In the genomic region with DNA sequence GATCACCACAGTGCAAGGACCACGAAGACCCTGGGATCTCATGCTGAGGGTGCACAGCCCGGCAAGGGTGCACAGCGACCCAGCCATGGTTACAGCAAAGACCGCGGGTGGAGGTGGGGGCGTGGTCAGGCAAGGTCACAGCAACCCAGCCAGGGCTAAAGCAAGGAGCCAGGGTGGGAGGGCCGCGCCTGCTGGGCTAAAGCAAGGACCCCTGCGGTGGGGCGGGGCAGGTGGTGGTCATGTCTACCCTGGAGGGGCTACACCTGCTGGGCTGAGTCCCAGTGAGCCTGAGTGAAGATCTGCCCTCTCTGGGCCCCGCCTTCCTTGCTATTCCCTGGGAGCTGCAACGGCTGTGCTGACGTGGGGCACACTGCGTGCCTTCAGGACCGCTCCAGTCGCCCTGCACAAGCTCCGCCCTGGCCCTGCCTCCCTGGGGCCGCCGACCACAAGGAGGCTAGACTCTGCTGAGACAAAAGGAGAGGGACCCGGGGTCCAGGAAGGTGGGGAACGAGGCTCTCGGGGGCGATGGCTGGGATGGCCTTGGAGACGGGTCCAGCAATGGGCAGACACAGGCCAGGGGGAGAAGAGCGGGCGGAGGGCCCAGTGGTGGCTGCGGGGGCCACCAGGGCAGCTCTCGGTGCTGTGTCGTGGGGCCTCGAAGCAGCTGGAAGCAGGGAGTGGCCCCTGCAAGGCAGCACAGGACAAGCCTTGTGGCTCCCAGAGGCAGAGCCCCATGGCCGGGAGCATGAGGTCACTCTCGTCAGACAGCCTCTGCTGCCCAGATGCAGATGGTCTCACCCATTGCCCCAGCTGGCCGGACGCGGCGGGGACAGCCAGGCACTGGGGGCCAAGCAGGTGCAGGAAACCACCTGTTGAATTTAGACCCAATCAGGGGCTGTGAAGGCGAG, we compare ENCODE assay signal across 19 cellular contexts. TPM values are rescaled to one million over a fixed set of nuclear protein-coding genes. Genes with fewer than 3 reads are reported as not detected.
A peak's percentile ranks its signal among the peaks of the same experiment; 100 is the strongest.
DNase-seq lines count a peak whose midpoint lies in the region; ATAC-seq, FAIRE-seq and TF ChIP-seq lines count a peak whose summit lies in the region.
"Had no signal": no experiment of that assay in that cellular context is flagged by ENCODE, and none has a peak within 500 bp of the region (broad histone marks: within the 10 kb centered on the region; RNA-seq: fewer than 3 reads in every experiment).

No MANE protein-coding gene starts in this region.

- peak overlapping the region in 9 of 11 experiments; percentile 64 to 97 (median 87); a peak in 19 of 22 replicates for H3K27ac ChIP-seq in BLaER1 treated with 17β-estradiol and CSF1 and Interleukin-3, amounts not matched to agents 10 nM and 100 nM
- no peak overlapping the region for H3K27ac ChIP-seq in endodermal cell (ENCODE audit: low read depth, low read length)
- H3K27ac ChIP-seq in pancreas = peak overlapping the region; percentile 90 to 98 (median 94)
- H3K27ac ChIP-seq: hepatocyte, SJSA1 had no signal

- peak overlapping the region in 9 of 11 experiments; percentile 55 to 87 (median 78); a peak in 17 of 22 replicates for H3K9ac ChIP-seq in BLaER1 treated with 17β-estradiol and CSF1 and Interleukin-3, amounts not matched to agents 10 nM and 100 nM
- H3K9ac ChIP-seq in endodermal cell (ENCODE audit: extremely low read depth, low read length, poor library complexity, severe bottlenecking) = no peak overlapping the region

- peaks cover 84 to 98% (median 93%) of the 10 kb centered on the region in 10 experiments for H3K4me1 ChIP-seq in BLaER1 treated with 17β-estradiol and CSF1 and Interleukin-3, amounts not matched to agents 10 nM and 100 nM
- H3K4me1 ChIP-seq in endodermal cell (ENCODE audit: control insufficient read depth, insufficient read depth, low read length) (no peaks in the 10 kb centered on the region), pancreas (peaks cover 45 to 83% (median 50%) of the 10 kb centered on the region in 3 donors)

- H4K20me1 ChIP-seq in BLaER1 treated with 17β-estradiol and CSF1 and Interleukin-3, amounts not matched to agents 10 nM and 100 nM = peaks cover 46 to 100% (median 67%) of the 10 kb centered on the region in 11 experiments; a peak in 21 of 22 replicates

- H3K27ac Mint-ChIP-seq in IgD-negative memory B cell = peak overlapping the region in 2 of 3 donors; percentile 53 to 88
- no peak overlapping the region for H3K27ac Mint-ChIP-seq in endodermal cell
- H3K27ac Mint-ChIP-seq: activated B cell treated with CpG ODN at 0.5 μM for 24 hours; activated CD8-positive, alpha-beta T cell treated with anti-CD3 and anti-CD28 coated beads, Interleukin-2, amount 10 ng/mL, durations not matched to agents 7 days and 5 days; activated naive CD4-positive, alpha-beta T cell treated with anti-CD3 and anti-CD28 coated beads, Interleukin-2, amount 50 U/mL, for 24 hours had no signal

- ATAC-seq in pancreas = peak; percentile 74 to 85 (median 80)

- H3K9me3 Mint-ChIP-seq in IgD-negative memory B cell (no peaks in the 10 kb centered on the region), endodermal cell (no peaks in the 10 kb centered on the region)
- H3K9me3 Mint-ChIP-seq: activated B cell treated with CpG ODN at 0.5 μM for 24 hours; activated naive CD4-positive, alpha-beta T cell treated with anti-CD3 and anti-CD28 coated beads, Interleukin-2, amount 50 U/mL, for 24 hours; activated T-cell treated with anti-CD3 and anti-CD28 coated beads, Interleukin-2, amount 50 U/mL, for 4 hours had no signal

- peak overlapping the region; percentile 85 to 99 (median 96) for H3K4me2 ChIP-seq in BLaER1 treated with 17β-estradiol and CSF1 and Interleukin-3, amounts not matched to agents 10 nM and 100 nM
- H3K4me2 ChIP-seq: hepatocyte had no signal

- CTCF ChIA-PET in HEK293T (lab: Yijun Ruan, JAX) = no interaction called here

- H3K4me1 Mint-ChIP-seq in IgD-negative memory B cell = peaks cover 12 to 22% (median 21%) of the 10 kb centered on the region in 3 donors
- peaks cover 3% of the 10 kb centered on the region for H3K4me1 Mint-ChIP-seq in endodermal cell

- WGBS in endodermal cell (ENCODE audit: insufficient coverage in 1 of 2, insufficient read length in 1 of 2), 2 experiments = 79% methylated on average over 24 to 37 of the region's 37 CpGs
- WGBS in pancreas, 2 donors = 36 to 43% methylated on average over 26 to 37 of the region's 37 CpGs

- peaks cover 0 to 6% (median 0%) of the 10 kb centered on the region in 11 experiments; a peak in 2 of 22 replicates for H3K36me3 ChIP-seq in BLaER1 treated with 17β-estradiol and CSF1 and Interleukin-3, amounts not matched to agents 10 nM and 100 nM
- H3K36me3 ChIP-seq in endodermal cell (ENCODE audit: control insufficient read depth, insufficient read depth, low read length) (no peaks in the 10 kb centered on the region), pancreas (no peaks in the 10 kb centered on the region)
- H3K36me3 ChIP-seq: SJSA1 had no signal

- peak; percentile 79 for DNase-seq in endodermal cell
- DNase-seq in pancreas = peak; percentile 86 to 97 (median 90)
- DNase-seq in OCI-M1 (lab: John Stamatoyannopoulos, UW) = no peak
- DNase-seq in urothelium cell line (ENCODE audit: low spot score) = no peak
- no peak for DNase-seq in HEK293T (ENCODE audit: extremely low spot score)
- no peak for DNase-seq in occipital lobe (lab: John Stamatoyannopoulos, UW)
- DNase-seq: activated CD8-positive, alpha-beta T cell treated with anti-CD3 and anti-CD28 coated beads, Interleukin-2, amount 10 ng/mL, durations not matched to agents 7 days and 5 days; midbrain; NCI-H1417 treated with DMSO at 0.1 percent for 48 hours had no signal

- TF ChIP-seq CTCF in endodermal cell (conservative IDR thresholded peaks at IDR 0.05) (no peak), pancreas (IDR thresholded peaks at IDR 0.05) (no peak)

- H3K36me3 Mint-ChIP-seq in IgD-negative memory B cell = no peaks in the 10 kb centered on the region
- no peaks in the 10 kb centered on the region for H3K36me3 Mint-ChIP-seq in endodermal cell (ENCODE audit: low read depth)
- H3K36me3 Mint-ChIP-seq: activated naive CD4-positive, alpha-beta T cell treated with anti-CD3 and anti-CD28 coated beads, Interleukin-2, amount 50 U/mL, for 24 hours had no signal

- H3K27me3 ChIP-seq in BLaER1 treated with 17β-estradiol and CSF1 and Interleukin-3, amounts not matched to agents 10 nM and 100 nM = peaks cover 0 to 33% (median 0%) of the 10 kb centered on the region in 11 experiments; a peak in 4 of 22 replicates
- H3K27me3 ChIP-seq in endodermal cell (ENCODE audit: control insufficient read depth, insufficient read depth, low read length, poor library complexity, severe bottlenecking) (no peaks in the 10 kb centered on the region), pancreas (no peaks in the 10 kb centered on the region)
- H3K27me3 ChIP-seq: hepatocyte had no signal

- no peak overlapping the region for H3K4me3 Mint-ChIP-seq in IgD-negative memory B cell
- H3K4me3 Mint-ChIP-seq in endodermal cell = no peak overlapping the region
- H3K4me3 Mint-ChIP-seq: activated B cell treated with CpG ODN at 0.5 μM for 24 hours; activated CD8-positive, alpha-beta T cell treated with anti-CD3 and anti-CD28 coated beads, Interleukin-2, amount 10 ng/mL, durations not matched to agents 7 days and 5 days; activated naive CD4-positive, alpha-beta T cell treated with anti-CD3 and anti-CD28 coated beads, Interleukin-2, amount 50 U/mL, for 24 hours; activated T-cell treated with anti-CD3 and anti-CD28 coated beads, Interleukin-2, amount 50 U/mL, for 4 hours had no signal

- intact Hi-C loops in pancreas (cut with DNase I) = no loop called here

- H3K4me3 ChIP-seq in BLaER1 treated with 17β-estradiol and CSF1 and Interleukin-3, amounts not matched to agents 10 nM and 100 nM = peak overlapping the region in 6 of 10 experiments; percentile 18 to 55 (median 37); a peak in 10 of 20 replicates
- no peak overlapping the region for H3K4me3 ChIP-seq in endodermal cell (ENCODE audit: low read length)
- H3K4me3 ChIP-seq in pancreas = peak overlapping the region in 2 of 4 donors; percentile 3 to 29
- H3K4me3 ChIP-seq: hepatocyte, SJSA1 had no signal

- no peaks in the 10 kb centered on the region for H3K9me3 ChIP-seq in BLaER1 treated with 17β-estradiol and CSF1 and Interleukin-3, amounts not matched to agents 10 nM and 100 nM (replicated peaks in 1 of 11)
- H3K9me3 ChIP-seq in endodermal cell (ENCODE audit: control insufficient read depth, low read length) (no peaks in the 10 kb centered on the region), pancreas (no peaks in the 10 kb centered on the region)
- H3K9me3 ChIP-seq: SJSA1 had no signal

- POLR2A ChIA-PET in HEK293T (lab: Yijun Ruan, JAX) = no interaction called here

- FAIRE-seq in pancreas (lab: Jason Lieb, UNC) = no peak
- no peak for FAIRE-seq in urothelium cell line (lab: Jason Lieb, UNC)

- H3K27me3 Mint-ChIP-seq in IgD-negative memory B cell = no peaks in the 10 kb centered on the region
- peaks cover under 1% of the 10 kb centered on the region for H3K27me3 Mint-ChIP-seq in endodermal cell (ENCODE audit: insufficient read depth)
- H3K27me3 Mint-ChIP-seq: activated B cell treated with CpG ODN at 0.5 μM for 24 hours; activated naive CD4-positive, alpha-beta T cell treated with anti-CD3 and anti-CD28 coated beads, Interleukin-2, amount 50 U/mL, for 24 hours had no signal

TF ChIP-seq in HEK293T, 16 proteins besides CTCF, POLR2A, EP300 and RAD21 (continues in another document):
- TF ChIP-seq ZNF384 (IDR thresholded peaks at IDR 0.05) (no peak), SP1 (IDR thresholded peaks at IDR 0.05) (no peak), HDGF (IDR thresholded peaks at IDR 0.05; ENCODE audit: borderline replicate concordance) (no peak), CTBP1 (IDR thresholded peaks at IDR 0.05; ENCODE audit: borderline replicate concordance) (no peak), BHLHE40 (IDR thresholded peaks at IDR 0.05; ENCODE audit: borderline replicate concordance) (no peak), FOXM1 (IDR thresholded peaks at IDR 0.05; ENCODE audit: borderline replicate concordance) (no peak), L3MBTL2 (conservative IDR thresholded peaks at IDR 0.05) (no peak), NFRKB (IDR thresholded peaks at IDR 0.05) (no peak), FOXA1 (IDR thresholded peaks at IDR 0.05) (no peak), SUZ12 (IDR thresholded peaks at IDR 0.05) (no peak), FOXK2 (IDR thresholded peaks at IDR 0.05) (no peak), ELF4 (IDR thresholded peaks at IDR 0.05) (no peak), TARDBP (IDR thresholded peaks at IDR 0.05) (no peak)

RNA-seq across cellular contexts. Expression of gene CBFA2T3, which starts 52.8 kb away (rescaled TPM):
- polyA plus RNA-seq in IgD-negative memory B cell (38.8 TPM), pancreas (10 to 100 TPM in 1 of 2 donors, 1 to 10 TPM in 1; 8.7 to 24.6 TPM)
- total RNA-seq in endodermal cell (1 to 10 TPM; 1.0 to 3.1 TPM), pancreas (10 to 100 TPM; 16.7 to 27.0 (median 21.9) TPM), occipital lobe (1.9 TPM)
- polyA plus RNA-seq in endodermal cell (2013, experiment 1 of 2) = 5.5 TPM
- 4.3 TPM for polyA plus RNA-seq in endodermal cell (2013, experiment 2 of 2)
- total RNA-seq: activated CD8-positive, alpha-beta T cell treated with anti-CD3 and anti-CD28 coated beads, Interleukin-2, amount 10 ng/mL, durations not matched to agents 7 days and 5 days; HT1080; SJSA1 had no signal

RNA-seq across cellular contexts. Expression of gene PABPN1L, which starts 57.7 kb away (rescaled TPM):
- polyA plus RNA-seq in IgD-negative memory B cell = not detected
- not detected for total RNA-seq in endodermal cell
- polyA plus RNA-seq in endodermal cell (2013, experiment 1 of 2) = not detected
- not detected for polyA plus RNA-seq in endodermal cell (2013, experiment 2 of 2)
- under 1 TPM in 3 of 6 donors, not detected in 3; 0.23 to 0.35 (median 0.24) TPM for total RNA-seq in pancreas
- under 1 TPM; 0.63 to 0.65 TPM for polyA plus RNA-seq in pancreas
- total RNA-seq in occipital lobe = not detected
- total RNA-seq: activated CD8-positive, alpha-beta T cell treated with anti-CD3 and anti-CD28 coated beads, Interleukin-2, amount 10 ng/mL, durations not matched to agents 7 days and 5 days; activated T-cell treated with anti-CD3 and anti-CD28 coated beads, Interleukin-2, amount 50 U/mL, for 4 hours; hepatocyte; HT1080; SJSA1; subcutaneous adipose tissue; T-helper 2 cell treated with Interferon-gamma antibody and Interleukin-4, amounts not matched to agents 100 ng/mL and 5 ng/mL, for 36 hours had no signal
- polyA plus RNA-seq: hepatocyte had no signal

Comparison
In these comparisons a context has a peak if more than half of its experiments do, and no peak if none do; other contexts are left out.
1. DNase-seq: peak in endodermal cell (single experiment) and pancreas (6 of 6); none in OCI-M1 (single experiment), urothelium cell line (single experiment), HEK293T (single experiment) and occipital lobe (single experiment).